15 cellular contexts compared by ENCODE assay signal in the genomic region with DNA sequence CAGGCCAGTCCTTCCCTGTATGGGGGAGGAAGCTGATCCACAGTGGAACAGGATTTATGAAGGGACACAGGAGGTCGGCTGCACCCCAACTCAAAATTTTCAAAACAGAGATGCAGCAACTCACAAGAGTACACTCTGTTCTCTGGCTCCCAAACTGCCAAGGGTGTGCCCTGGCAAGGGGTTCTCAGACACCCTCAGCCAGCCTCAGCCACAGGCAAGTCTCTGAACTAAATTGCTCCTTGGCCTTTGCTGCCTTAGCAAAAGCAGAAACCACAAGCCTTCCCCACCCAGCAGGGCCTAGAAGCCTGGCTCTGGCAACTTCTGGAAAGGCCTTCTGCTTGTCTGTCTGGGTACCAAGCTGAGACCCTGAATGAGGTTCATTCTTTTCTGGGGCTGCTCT. TPM values are rescaled to one million over a fixed set of nuclear protein-coding genes. Genes with fewer than 3 reads are reported as not detected.
DNase-seq lines count a peak whose midpoint lies in the region; ATAC-seq and TF ChIP-seq lines count a peak whose summit lies in the region.
"Had no signal": no experiment of that assay in that cellular context is flagged by ENCODE, and none has a peak within 500 bp of the region (broad histone marks: within the 10 kb centered on the region; RNA-seq: fewer than 3 reads in every experiment).

No MANE protein-coding gene starts in this region.

- TF ChIP-seq CTCF in Loucy (conservative IDR thresholded peaks at IDR 0.05; ENCODE audit: low read length) (no peak), dorsolateral prefrontal cortex (IDR thresholded peaks at IDR 0.05 in 54 of 56, conservative IDR thresholded peaks at IDR 0.05 in 2 of 56; ENCODE audit: low read depth in 1 of 56, partially characterized antibody in 56 of 56) (no peak), gastrocnemius medialis (IDR thresholded peaks at IDR 0.05 in 4 of 5, conservative IDR thresholded peaks at IDR 0.05 in 1 of 5) (no peak)

- H3K4me3 ChIP-seq in Loucy (ENCODE audit: low read length, poor library complexity, severe bottlenecking) (no peak overlapping the region), dorsolateral prefrontal cortex (no peak overlapping the region), gastrocnemius medialis (no peak overlapping the region)

- no peaks in the 10 kb centered on the region for H3K9me2 ChIP-seq in Loucy (replicated peaks; ENCODE audit: low read depth, low read length)

- H3K4me1 ChIP-seq in Loucy (ENCODE audit: insufficient read depth, low read length, poor library complexity, severe bottlenecking): no peaks in the 10 kb centered on the region
- H3K4me1 ChIP-seq in gastrocnemius medialis: peaks cover 14 to 40% of the 10 kb centered on the region in 2 donors

- H3K4me2 ChIP-seq in Loucy (ENCODE audit: low read depth, low read length, poor library complexity, severe bottlenecking): no peak overlapping the region

- intact Hi-C loops in dorsolateral prefrontal cortex (cut with DNase I): no loop called here
- intact Hi-C loops in gastrocnemius medialis (cut with DNase I; ENCODE audit: low total_unique reads): no loop called here

- no peak overlapping the region for H3K9ac ChIP-seq in Loucy (ENCODE audit: low read depth, low read length, poor library complexity, severe bottlenecking)

- no peaks in the 10 kb centered on the region for H3K27me3 ChIP-seq in Loucy (ENCODE audit: insufficient read depth, low read length, poor library complexity, severe bottlenecking)
- H3K27me3 ChIP-seq in dorsolateral prefrontal cortex: no peaks in the 10 kb centered on the region
- H3K27me3 ChIP-seq in gastrocnemius medialis: no peaks in the 10 kb centered on the region

- H3K27ac ChIP-seq in dorsolateral prefrontal cortex: peak overlapping the region in 31 of 59 donors; percentile 4 to 69 (median 40)
- H3K27ac ChIP-seq in gastrocnemius medialis: peak overlapping the region; percentile 53 to 80 (median 66)
- H3K27ac ChIP-seq: epithelial cell of prostate had no signal

- no peaks in the 10 kb centered on the region for H3F3A ChIP-seq in Loucy (ENCODE audit: low read depth)

- H3K36me3 ChIP-seq in Loucy (ENCODE audit: insufficient read depth, low read length): no peaks in the 10 kb centered on the region
- H3K36me3 ChIP-seq in gastrocnemius medialis: no peaks in the 10 kb centered on the region

- in situ Hi-C loops in gastrocnemius medialis (cut with MboI; ENCODE audit: low sequenced_read_pairs in 4 of 4): no loop called here

- peak overlapping the region; percentile 15; the same call in 1 of the 2 replicates for H2AFZ ChIP-seq in Loucy (ENCODE audit: low read length)

- no peaks in the 10 kb centered on the region for H3K79me2 ChIP-seq in Loucy (ENCODE audit: insufficient read depth, low read length)

- TF ChIP-seq POLR2A in gastrocnemius medialis (IDR thresholded peaks at IDR 0.05): no peak

- no peaks in the 10 kb centered on the region for H4K20me1 ChIP-seq in Loucy (ENCODE audit: insufficient read depth, low read length, poor library complexity, severe bottlenecking)

- H3K9me3 ChIP-seq in Loucy (ENCODE audit: insufficient read depth, low read depth, low read length): no peaks in the 10 kb centered on the region
- H3K9me3 ChIP-seq in gastrocnemius medialis: no peaks in the 10 kb centered on the region

- DNase-seq in dorsolateral prefrontal cortex: peak in 2 of 10 donors; percentile 21 to 53
- DNase-seq in left lobe of liver (ENCODE audit: low spot score): no peak
- peak; percentile 79 to 89 for DNase-seq in gastrocnemius medialis
- DNase-seq: activated CD4-positive, alpha-beta T cell treated with anti-CD3 and anti-CD28 coated beads, Interleukin-2, amount 50 U/mL, for 48 hours; activated gamma-delta T cell treated with Interleukin-2 at 50 U/mL for 16 hours; immature natural killer cell; NCI-H226; OCI-M1 had no signal

- ATAC-seq in left lobe of liver (peak; percentile 40), gastrocnemius medialis (peak; percentile 81 to 85), HG02884 (IDR thresholded peaks at IDR 0.05; ENCODE audit: unreplicated experiment) (no peak), HG03460 (IDR thresholded peaks at IDR 0.05; ENCODE audit: unreplicated experiment) (no peak), GM18517 (IDR thresholded peaks at IDR 0.05; ENCODE audit: unreplicated experiment) (no peak), GM18873 (IDR thresholded peaks at IDR 0.05; ENCODE audit: low FRiP score, unreplicated experiment) (no peak)
- ATAC-seq: natural killer cell treated with Interleukin-12 subunit alpha and Interleukin-12 subunit beta and Interleukin-15 and Interleukin-18, amount 100 ng/mL, for 72 hours had no signal

RNA-seq across cellular contexts. Expression of gene RHOB, which starts 36.6 kb away (rescaled TPM):
- total RNA-seq in dorsolateral prefrontal cortex (100 to 1,000 TPM; 206 to 544 (median 321) TPM), left lobe of liver (250 TPM), gastrocnemius medialis (1,000 to 10,000 TPM in 2 of 4 donors, 100 to 1,000 TPM in 2; 696 to 1,267 (median 1,094) TPM)

Comparison
In these comparisons a context has a peak if more than half of its experiments do, and no peak if none do; other contexts are left out.
1. ATAC-seq: peak in left lobe of liver (single experiment) and gastrocnemius medialis (2 of 2); none in HG02884 (single experiment), HG03460 (single experiment), GM18517 (single experiment) and GM18873 (single experiment).